Comparison of ENCODE assay signal across 7 cellular contexts in genomic region chr2:177165731-177166711, GRCh38. TPM values are rescaled to one million over a fixed set of nuclear protein-coding genes. Genes with fewer than 3 reads are reported as not detected.
DNase-seq lines count a peak whose midpoint lies in the region; ATAC-seq and TF ChIP-seq lines count a peak whose summit lies in the region.

No MANE protein-coding gene starts in this region.

- peaks cover 34% of the 10 kb centered on the region for H3K4me1 Mint-ChIP-seq in activated T-helper 2 cell treated with anti-CD3 and anti-CD28 coated beads, Interferon-gamma antibody, Interleukin-2, Interleukin-4, amounts not matched to agents 10 μg/mL and 5 μg/mL and 100 μg/mL, durations not matched to agents 14 hours and 24 hours and 36 hours (ENCODE audit: low read depth)

- no peaks in the 10 kb centered on the region for H3K36me3 Mint-ChIP-seq in activated T-helper 2 cell treated with anti-CD3 and anti-CD28 coated beads, Interferon-gamma antibody, Interleukin-2, Interleukin-4, amounts not matched to agents 10 μg/mL and 5 μg/mL and 100 μg/mL, durations not matched to agents 14 hours and 24 hours and 36 hours (ENCODE audit: low read depth)

- intact Hi-C loops in activated T-helper 2 cell treated with anti-CD3 and anti-CD28 coated beads, Interferon-gamma antibody, Interleukin-2, Interleukin-4, amounts not matched to agents 10 μg/mL and 5 μg/mL and 100 μg/mL, durations not matched to agents 14 hours and 24 hours and 36 hours (cut with micrococcal nuclease), result loop anchor here (1.0 to 10.0 kb wide), 3 partner anchors 46 to 449 kb away; partner anchors contain the start of gene HNRNPA3
- intact Hi-C loops in heart right ventricle (cut with DNase I) (loop anchor here (1.0 to 10.0 kb wide), 20 partner anchors 41 to 589 kb away; partner anchors contain the start of genes HNRNPA3 (in 5 of the 10) and NFE2L2 (in 4 of the 10)), gastrocnemius medialis (cut with DNase I; ENCODE audit: low total_unique reads) (loop anchor here (1.0 to 10.0 kb wide), 5 partner anchors 45 to 589 kb away; partner anchors contain the start of gene NFE2L2)

- peaks cover 3% of the 10 kb centered on the region for H3K27me3 Mint-ChIP-seq in activated T-helper 2 cell treated with anti-CD3 and anti-CD28 coated beads, Interferon-gamma antibody, Interleukin-2, Interleukin-4, amounts not matched to agents 10 μg/mL and 5 μg/mL and 100 μg/mL, durations not matched to agents 14 hours and 24 hours and 36 hours (ENCODE audit: low read depth)

- DNase-seq in LoVo (ENCODE audit: low spot score), result peak; percentile 46
- DNase-seq in activated T-helper 2 cell treated with anti-CD3 and anti-CD28 coated beads, Interferon-gamma antibody, Interleukin-2, Interleukin-4, amounts not matched to agents 10 μg/mL and 5 μg/mL and 100 μg/mL, durations not matched to agents 14 hours and 24 hours and 36 hours (ENCODE audit: low spot score), result no peak
- no peak for DNase-seq in heart right ventricle
- peak in 1 of 2 donors; percentile 42 for DNase-seq in gastrocnemius medialis
- no peak for DNase-seq in HK-2 (ENCODE audit: unreplicated experiment)

- H3K27me3 ChIP-seq in heart right ventricle, result no peaks in the 10 kb centered on the region
- H3K27me3 ChIP-seq in gastrocnemius medialis, result no peaks in the 10 kb centered on the region

- TF ChIP-seq CTCF in heart right ventricle (IDR thresholded peaks at IDR 0.05), result no peak
- TF ChIP-seq CTCF in gastrocnemius medialis (IDR thresholded peaks at IDR 0.05 in 4 of 5, conservative IDR thresholded peaks at IDR 0.05 in 1 of 5), result no peak

- H3K4me3 Mint-ChIP-seq in activated T-helper 2 cell treated with anti-CD3 and anti-CD28 coated beads, Interferon-gamma antibody, Interleukin-2, Interleukin-4, amounts not matched to agents 10 μg/mL and 5 μg/mL and 100 μg/mL, durations not matched to agents 14 hours and 24 hours and 36 hours (ENCODE audit: low read depth), result peak overlapping the region; percentile 52

- peak overlapping the region; percentile 65 for H3K27ac Mint-ChIP-seq in activated T-helper 2 cell treated with anti-CD3 and anti-CD28 coated beads, Interferon-gamma antibody, Interleukin-2, Interleukin-4, amounts not matched to agents 10 μg/mL and 5 μg/mL and 100 μg/mL, durations not matched to agents 14 hours and 24 hours and 36 hours

- ATAC-seq in GM18499 (IDR thresholded peaks at IDR 0.05; ENCODE audit: insufficient read depth, unreplicated experiment) (peak; percentile 36), GM21717 (IDR thresholded peaks at IDR 0.05; ENCODE audit: unreplicated experiment) (peak; percentile 46), heart right ventricle (peak in 6 of 8 donors; percentile 26 to 72 (median 50)), gastrocnemius medialis (peak; percentile 51 to 74)

- H3K4me3 ChIP-seq in heart right ventricle, result peak overlapping the region in 9 of 10 donors; percentile 21 to 64 (median 49)
- H3K4me3 ChIP-seq in gastrocnemius medialis, result peak overlapping the region; percentile 41 to 74 (median 52)

- H3K4me1 ChIP-seq in heart right ventricle (peaks cover 8 to 43% (median 23%) of the 10 kb centered on the region in 9 donors), gastrocnemius medialis (peaks cover 16 to 23% of the 10 kb centered on the region in 2 donors)

- 48 to 63% methylated on average over 8 of the region's 8 CpGs for WGBS in heart right ventricle, 2 donors

- H3K36me3 ChIP-seq in heart right ventricle (no peaks in the 10 kb centered on the region), gastrocnemius medialis (no peaks in the 10 kb centered on the region)

- in situ Hi-C loops in gastrocnemius medialis (cut with MboI; ENCODE audit: low sequenced_read_pairs in 4 of 4), result loop anchor here (10.0 to 25.0 kb wide), 9 partner anchors 99 to 1029 kb away; partner anchors contain the start of genes HOXD8 (in 2 of the 4) and NFE2L2 (in 1 of the 4)

- H3K27ac ChIP-seq in heart right ventricle, result peak overlapping the region; percentile 74 to 90 (median 88)
- peak overlapping the region; percentile 71 to 86 (median 80) for H3K27ac ChIP-seq in gastrocnemius medialis

- H3K9me3 Mint-ChIP-seq in activated T-helper 2 cell treated with anti-CD3 and anti-CD28 coated beads, Interferon-gamma antibody, Interleukin-2, Interleukin-4, amounts not matched to agents 10 μg/mL and 5 μg/mL and 100 μg/mL, durations not matched to agents 14 hours and 24 hours and 36 hours, result no peaks in the 10 kb centered on the region

- no peak for TF ChIP-seq POLR2A in gastrocnemius medialis (IDR thresholded peaks at IDR 0.05)

- H3K9me3 ChIP-seq in heart right ventricle, result no peaks in the 10 kb centered on the region
- H3K9me3 ChIP-seq in gastrocnemius medialis, result no peaks in the 10 kb centered on the region

RNA-seq across cellular contexts. Expression of gene HNRNPA3, which starts 46.6 kb away (rescaled TPM):
- total RNA-seq in activated T-helper 2 cell treated with anti-CD3 and anti-CD28 coated beads, Interferon-gamma antibody, Interleukin-2, Interleukin-4, amounts not matched to agents 10 μg/mL and 5 μg/mL and 100 μg/mL, durations not matched to agents 14 hours and 24 hours and 36 hours, result 322 and 323 TPM in 2 replicates
- total RNA-seq in heart right ventricle, result 10 to 100 TPM; 63.7 to 93.8 (median 77.6) TPM
- polyA plus RNA-seq in heart right ventricle, result 10 to 100 TPM; 78.3 to 93.7 TPM
- 10 to 100 TPM; 16.1 to 32.2 (median 22.4) TPM for total RNA-seq in gastrocnemius medialis
